Comparison of ENCODE assay signal across 9 cellular contexts in the genomic region with DNA sequence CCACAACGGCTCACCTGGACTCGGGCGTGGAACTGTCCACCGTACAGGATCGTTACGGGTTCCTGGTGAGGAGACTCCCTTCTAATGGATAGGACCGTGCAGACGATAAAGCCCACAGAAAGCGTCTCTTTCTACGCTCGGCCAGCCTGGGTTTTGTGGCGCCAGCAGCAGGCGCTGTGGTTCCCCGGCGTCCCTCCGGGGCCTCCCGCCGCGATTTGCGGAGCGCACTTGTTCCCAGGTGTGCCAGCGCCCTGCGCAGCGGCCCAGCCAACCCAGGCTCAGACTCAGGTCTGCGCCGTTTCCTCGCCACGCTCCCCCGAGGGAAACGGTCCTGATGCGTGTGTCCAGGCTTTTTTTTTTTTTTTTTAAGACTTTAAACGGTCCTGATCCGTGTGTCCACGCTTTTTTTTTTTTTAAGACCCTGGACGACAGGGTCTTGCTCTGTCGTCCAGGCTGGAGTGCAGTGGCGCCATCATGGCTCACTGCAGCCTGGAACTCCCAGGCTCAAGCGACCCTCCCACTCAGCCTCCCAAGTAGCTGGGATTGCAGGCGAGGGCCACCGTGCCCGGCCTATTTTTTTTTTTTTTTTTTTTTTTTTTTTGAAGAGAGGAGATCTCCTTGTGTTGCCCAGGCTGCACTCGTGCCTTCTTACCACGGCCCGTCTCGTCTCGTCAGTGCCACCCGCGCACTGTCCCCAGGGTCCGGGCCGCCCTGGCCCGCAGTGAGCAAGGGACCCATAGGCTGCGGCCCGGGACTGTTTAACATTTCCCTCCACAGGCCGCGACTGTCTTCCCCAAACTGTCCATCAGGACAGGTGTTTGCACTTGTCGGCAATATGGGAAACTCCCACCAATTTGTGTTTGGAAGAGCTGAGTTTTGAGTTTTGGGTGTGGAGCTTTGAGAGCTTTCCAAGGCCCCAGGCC. TPM values are rescaled to one million over a fixed set of nuclear protein-coding genes. Genes with fewer than 3 reads are reported as not detected.
DNase-seq lines count a peak whose midpoint lies in the region; ATAC-seq, FAIRE-seq and TF ChIP-seq lines count a peak whose summit lies in the region.
"Had no signal": no experiment of that assay in that cellular context is flagged by ENCODE, and none has a peak within 500 bp of the region (broad histone marks: within the 10 kb centered on the region; RNA-seq: fewer than 3 reads in every experiment).

No MANE protein-coding gene starts in this region.

- intact Hi-C loops in GM12878 (cut with micrococcal nuclease; ENCODE audit: unreplicated experiment): no loop called here

- H3K4me3 ChIP-seq in GM12865 (ENCODE audit: low read depth, low read length): no peak overlapping the region
- H3K4me3 ChIP-seq in GM12878: no peak overlapping the region

- POLR2A ChIA-PET in GM12878 (lab: Charles Lee): no interaction called here

- H3K36me3 ChIP-seq in GM12878 (ENCODE audit: control insufficient read depth in 2 of 2, insufficient read depth in 2 of 2, low read length in 1 of 2): no peaks in the 10 kb centered on the region

- H3K4me3 Mint-ChIP-seq in naive B cell: peak overlapping the region in 1 of 8 donors; percentile 5

- no peaks in the 10 kb centered on the region for H3K79me2 ChIP-seq in GM12878 (ENCODE audit: control insufficient read depth, insufficient read depth, low read length)

- H3K4me1 ChIP-seq in GM12878 (ENCODE audit: control insufficient read depth, insufficient read depth, low read length): no peaks in the 10 kb centered on the region

- 23% methylated on average over 38 of the region's 56 CpGs for WGBS in GM12878 (ENCODE audit: insufficient coverage, insufficient replicate concordance, low lambda C conversion rate, missing lambda C conversion rate)

- SMC1A ChIA-PET in GM12878 (lab: Charles Lee; ENCODE audit: uncharacterized antibody, unreplicated experiment): interaction anchor here (1.1 kb wide), 1 partner anchor 10 kb away, joined by 3 read pairs; no protein-coding TSS in a partner anchor

- no peak for ATAC-seq in GM12878
- peak; percentile 54 to 55 for ATAC-seq in naive B cell (ENCODE audit: low read depth in 2 of 2)
- ATAC-seq in HG02840 (IDR thresholded peaks at IDR 0.05; ENCODE audit: low FRiP score, unreplicated experiment): no peak

- RAD21 ChIA-PET in GM12878 (lab: Charles Lee; ENCODE audit: unreplicated experiment): no interaction called here

- no peak for TF ChIP-seq RAD21 in GM12878 (IDR thresholded peaks at IDR 0.05; ENCODE audit: insufficient read depth, low read depth, low read length)

- peak overlapping the region; percentile 42; the same call in 1 of the 2 replicates for H3K4me2 ChIP-seq in GM12878 (ENCODE audit: control insufficient read depth, insufficient read depth)

- no peaks in the 10 kb centered on the region for H3K9me3 ChIP-seq in GM12878 (replicated peaks; ENCODE audit: control insufficient read depth, insufficient read depth, low read length)

- no peak for TF ChIP-seq EP300 in GM12878 (IDR thresholded peaks at IDR 0.05; ENCODE audit: borderline replicate concordance in 1 of 2, control insufficient read depth in 1 of 2, low read depth in 2 of 2, low read length in 2 of 2)

- no TSS peak for BruUV-seq in GM12878 (replicated peaks; lab: Mats Ljungman, UMichigan)

- H3K27ac Mint-ChIP-seq in naive B cell: no peak overlapping the region

- no peaks in the 10 kb centered on the region for H3K9me3 Mint-ChIP-seq in naive B cell

- H3K27me3 Mint-ChIP-seq in naive B cell: peaks cover 23 to 50% (median 40%) of the 10 kb centered on the region in 3 donors

- H3K27ac ChIP-seq in GM12878 (ENCODE audit: control insufficient read depth, insufficient read depth): no peak overlapping the region

- TF ChIP-seq CTCF in GM12865 (IDR thresholded peaks at IDR 0.05; ENCODE audit: insufficient read depth, low read depth, low read length, missing control alignments) (peak; percentile 24), GM12878 (IDR thresholded peaks at IDR 0.05 in 2 of 3, conservative IDR thresholded peaks at IDR 0.05 in 1 of 3; ENCODE audit: control insufficient read depth in 2 of 3, extremely low read depth in 1 of 3, insufficient read depth in 1 of 3, low read depth in 3 of 3, low read length in 3 of 3) (peak in 2 of 3 experiments; percentile 37 to 42; a peak in 4 of 6 replicates)

- H3K27me3 ChIP-seq in GM12878 (replicated peaks in 1 of 2; ENCODE audit: control insufficient read depth in 2 of 2, insufficient read depth in 2 of 2, low read length in 1 of 2): no peaks in the 10 kb centered on the region; a peak in 1 of 4 replicates

- peak; percentile 48 for DNase-seq in GM12865 (ENCODE audit: low read depth)
- DNase-seq in NCI-H526 (lab: John Stamatoyannopoulos, UW): peak; percentile 47 to 96
- DNase-seq in GM12878 (ENCODE audit: low read depth, low spot score): no peak
- no peak for DNase-seq in naive B cell
- no peak for DNase-seq in OCI-M2 (lab: John Stamatoyannopoulos, UW; ENCODE audit: unreplicated experiment)
- DNase-seq in epidermal melanocyte (ENCODE audit: insufficient read length, low spot score): no peak
- no peak for DNase-seq in ureter (ENCODE audit: low spot score)

- no peak for TF ChIP-seq POLR2A in GM12878 (IDR thresholded peaks at IDR 0.05; ENCODE audit: low read depth, low read length)

- H3K36me3 Mint-ChIP-seq in naive B cell: no peaks in the 10 kb centered on the region

- peaks cover 0 to 10% (median 0%) of the 10 kb centered on the region in 3 donors for H3K4me1 Mint-ChIP-seq in naive B cell

- no peak for FAIRE-seq in GM12878 (lab: Jason Lieb, UNC)

- CTCF ChIA-PET in GM12878 (lab: Yijun Ruan, JAX): no interaction called here

- H2AFZ ChIP-seq in GM12878 (ENCODE audit: control insufficient read depth, low read depth, low read length): no peak overlapping the region; the same call in 1 of the 2 replicates

- H4K20me1 ChIP-seq in GM12878 (ENCODE audit: control insufficient read depth, insufficient read depth): no peaks in the 10 kb centered on the region

- no peak overlapping the region for H3K9ac ChIP-seq in GM12878 (ENCODE audit: control insufficient read depth, insufficient read depth, low read length)

- in situ Hi-C loops in GM12878 (cut with MboI): no loop called here

TF ChIP-seq in GM12878, 131 proteins besides CTCF, POLR2A, EP300 and RAD21 (continues in another document):
- TF ChIP-seq ASH2L (IDR thresholded peaks at IDR 0.05; ENCODE audit: borderline replicate concordance, low read depth) (no peak), STAT3 (IDR thresholded peaks at IDR 0.05; ENCODE audit: low read depth, low read length) (no peak), PML (IDR thresholded peaks at IDR 0.05; ENCODE audit: low read length) (no peak), BRCA1 (IDR thresholded peaks at IDR 0.05; ENCODE audit: low read depth, low read length) (no peak), SPI1 (IDR thresholded peaks at IDR 0.05; ENCODE audit: borderline replicate concordance, insufficient read depth, low read depth, low read length) (no peak)
- TF ChIP-seq, protein P1, sequence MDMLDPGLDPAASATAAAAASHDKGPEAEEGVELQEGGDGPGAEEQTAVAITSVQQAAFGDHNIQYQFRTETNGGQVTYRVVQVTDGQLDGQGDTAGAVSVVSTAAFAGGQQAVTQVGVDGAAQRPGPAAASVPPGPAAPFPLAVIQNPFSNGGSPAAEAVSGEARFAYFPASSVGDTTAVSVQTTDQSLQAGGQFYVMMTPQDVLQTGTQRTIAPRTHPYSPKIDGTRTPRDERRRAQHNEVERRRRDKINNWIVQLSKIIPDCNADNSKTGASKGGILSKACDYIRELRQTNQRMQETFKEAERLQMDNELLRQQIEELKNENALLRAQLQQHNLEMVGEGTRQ (IDR thresholded peaks at IDR 0.05; ENCODE audit: borderline replicate concordance, low read depth, low read length): no peak

RNA-seq across cellular contexts. Expression of a gene that starts 23.8 kb away (rescaled TPM):
- not detected in 2 replicates for total RNA-seq in GM12878 (2013; cell fraction: nucleolus; rRNA removed)
- total RNA-seq in GM12878 (2014; rRNA removed) (0.11 TPM in 1 of 2 replicates, not detected in the other), GM12878 (2014; rRNA removed; fragmentation: Illumina TruSeq; extraction: Trizol) (0.05 TPM in 1 of 2 replicates, not detected in the other), GM12878 (2021) (not detected in 2 replicates), ureter (0.13 TPM)
- not detected for polyA plus RNA-seq in GM12878 (2011; ENCODE audit: low read depth)
- polyA plus RNA-seq in GM12878 (2011; rRNA removed) (0.08 and 0.17 TPM in 2 replicates), GM12878 (2014; fragmentation: Illumina TruSeq; extraction: Trizol) (0.04 TPM in 1 of 2 replicates, not detected in the other), GM12878 (2014; fragmentation: Nextera tagmentation; extraction: Ambion mirVana) (not detected), GM12878 (2014; rRNA removed) (0.03 TPM in 2 replicates), GM12878 (2016; fragmentation: Nextera tagmentation; extraction: Ambion mirVana) (under 1 TPM in 1 of 2 experiments, not detected in 1; 0.03 TPM), naive B cell (ENCODE audit: low read depth in 6 of 6) (under 1 TPM in 3 of 6 donors, not detected in 3; 0.13 to 0.25 (median 0.14) TPM)
- polyA plus RNA-seq in GM12878 (2011; cell fraction: cytosol; rRNA removed): 0.07 and 0.12 TPM in 2 replicates
- polyA plus RNA-seq in GM12878 (2011; cell fraction: nucleus; rRNA removed): 0.07 and 0.10 TPM in 2 replicates
- 0.08 and 0.13 TPM in 2 replicates for polyA plus RNA-seq in GM12878 (2012)
- 0.07 and 0.26 TPM in 2 replicates for polyA minus RNA-seq in GM12878 (2011; rRNA and poly(A)+ RNA removed)
- polyA minus RNA-seq in GM12878 (2011; cell fraction: cytosol; rRNA and poly(A)+ RNA removed): not detected in 2 replicates
- under 0.01 TPM in 1 of 2 replicates, not detected in the other for polyA minus RNA-seq in GM12878 (2011; cell fraction: nucleus; rRNA and poly(A)+ RNA removed)

RNA-seq across cellular contexts. Expression of a gene that starts 55.7 kb away (rescaled TPM):
- not detected in 2 replicates for total RNA-seq in GM12878 (2013; cell fraction: nucleolus; rRNA removed)
- total RNA-seq in GM12878 (2014; rRNA removed) (0.16 and 0.28 TPM in 2 replicates), GM12878 (2014; rRNA removed; fragmentation: Illumina TruSeq; extraction: Trizol) (0.28 and 0.31 TPM in 2 replicates), GM12878 (2021) (0.24 and 0.44 TPM in 2 replicates), ureter (4.9 TPM)
- polyA plus RNA-seq in GM12878 (2011; ENCODE audit: low read depth): 0.38 TPM
- polyA plus RNA-seq in GM12878 (2011; rRNA removed) (0.56 and 1.1 TPM in 2 replicates), GM12878 (2014; fragmentation: Illumina TruSeq; extraction: Trizol) (0.24 and 0.28 TPM in 2 replicates), GM12878 (2014; fragmentation: Nextera tagmentation; extraction: Ambion mirVana) (under 1 TPM in 1 of 2 experiments, not detected in 1; 0.07 TPM), GM12878 (2014; rRNA removed) (0.06 and 0.27 TPM in 2 replicates), GM12878 (2016; fragmentation: Nextera tagmentation; extraction: Ambion mirVana) (under 1 TPM; 0.57 to 0.59 TPM), naive B cell (ENCODE audit: low read depth in 6 of 6) (not detected)
- polyA plus RNA-seq in GM12878 (2011; cell fraction: cytosol; rRNA removed): 0.62 and 0.76 TPM in 2 replicates
- polyA plus RNA-seq in GM12878 (2011; cell fraction: nucleus; rRNA removed): 0.37 and 0.42 TPM in 2 replicates
- polyA plus RNA-seq in GM12878 (2012): 0.50 and 0.53 TPM in 2 replicates
- polyA minus RNA-seq in GM12878 (2011; rRNA and poly(A)+ RNA removed): 0.67 and 0.80 TPM in 2 replicates
- 0.53 TPM in 1 of 2 replicates, not detected in the other for polyA minus RNA-seq in GM12878 (2011; cell fraction: cytosol; rRNA and poly(A)+ RNA removed)
- 0.29 and 0.36 TPM in 2 replicates for polyA minus RNA-seq in GM12878 (2011; cell fraction: nucleus; rRNA and poly(A)+ RNA removed)
- total RNA-seq: glomerular endothelial cell had no signal

Comparison
In these comparisons a context has a peak if more than half of its experiments do, and no peak if none do; other contexts are left out.
1. DNase-seq: peak in GM12865 (single experiment) and NCI-H526 (2 of 2); none in GM12878 (single experiment), naive B cell (single experiment), OCI-M2 (single experiment), epidermal melanocyte (single experiment) and ureter (single experiment).
2. ATAC-seq: peak in naive B cell (2 of 2); none in GM12878 (single experiment) and HG02840 (single experiment).